In genomic region chr19:54114340-54114826, GRCh38 we compare ENCODE assay signal across 1 cellular context.
TF ChIP-seq lines count a peak whose summit lies in the region.

No MANE protein-coding gene starts in this region.

TF ChIP-seq in GM12878, 131 proteins besides CTCF, POLR2A, EP300 and RAD21:
- TF ChIP-seq RUNX3 (IDR thresholded peaks at IDR 0.05; ENCODE audit: low read length) = peak; percentile 50; the same call in 1 of the 2 replicates
- peak; percentile 88 to 92 for TF ChIP-seq SRF (IDR thresholded peaks at IDR 0.05; ENCODE audit: low read depth in 2 of 2, low read length in 2 of 2)
- peak; percentile 50; the same call in 1 of the 2 replicates for TF ChIP-seq TAF1 (IDR thresholded peaks at IDR 0.05; ENCODE audit: borderline replicate concordance, low read depth, low read length)
- TF ChIP-seq POLR2AphosphoS5 (IDR thresholded peaks at IDR 0.05; ENCODE audit: low read length) = peak; percentile 46; the same call in 1 of the 2 replicates
- TF ChIP-seq TBL1XR1 (IDR thresholded peaks at IDR 0.05; ENCODE audit: low read depth, low read length) = no peak
- TF ChIP-seq SPI1 (IDR thresholded peaks at IDR 0.05; ENCODE audit: borderline replicate concordance, insufficient read depth, low read depth, low read length) = peak; percentile 39; the same call in 1 of the 2 replicates
- peak; percentile 61; the same call in 1 of the 2 replicates for TF ChIP-seq GABPA (IDR thresholded peaks at IDR 0.05; ENCODE audit: low read depth)
- TF ChIP-seq EED (IDR thresholded peaks at IDR 0.05; ENCODE audit: low read depth) = 0 out of 2 replicates have a peak, but pooled peaks have one; percentile 30
- TF ChIP-seq GATAD2B (conservative IDR thresholded peaks at IDR 0.05; ENCODE audit: low read depth) = no peak
- no peak for TF ChIP-seq YY1 (IDR thresholded peaks at IDR 0.05; ENCODE audit: low read depth, low read length)
- TF ChIP-seq RAD51 (IDR thresholded peaks at IDR 0.05) = peak; percentile 71
- TF ChIP-seq USF1 (IDR thresholded peaks at IDR 0.05; ENCODE audit: borderline replicate concordance, extremely low read length, insufficient read depth, low read depth, low read length) = peak; percentile 22
